1 cellular context compared by ENCODE assay signal in genomic region chr16:74573622-74574021, GRCh38.
TF ChIP-seq lines count a peak whose summit lies in the region.

No MANE protein-coding gene starts in this region.

TF ChIP-seq in HEK293, 187 proteins besides CTCF, POLR2A, EP300 and RAD21 (continued from another document):
- TF ChIP-seq GFI1B (tag by site-specific recombination; IDR thresholded peaks at IDR 0.05) (no peak), ZFP69B (tag by site-specific recombination; IDR thresholded peaks at IDR 0.05) (no peak), ZNF747 (tag by site-specific recombination; IDR thresholded peaks at IDR 0.05) (no peak), HOXD13 (CRISPR knock-in tag; IDR thresholded peaks at IDR 0.05; ENCODE audit: borderline replicate concordance) (no peak)
